In genomic region chr15:55407631-55407948, GRCh38 we compare ENCODE assay signal across 8 cellular contexts. TPM values are rescaled to one million over a fixed set of nuclear protein-coding genes. Genes with fewer than 3 reads are reported as not detected.
DNase-seq lines count a peak whose midpoint lies in the region; ATAC-seq and TF ChIP-seq lines count a peak whose summit lies in the region.

No MANE protein-coding gene starts in this region.

- peaks cover 5% of the 10 kb centered on the region for H3K36me3 Mint-ChIP-seq in activated T-cell treated with anti-CD3 and anti-CD28 coated beads, Interleukin-2, amount 50 U/mL, for 24 hours (ENCODE audit: low read depth)
- no peaks in the 10 kb centered on the region for H3K36me3 Mint-ChIP-seq in activated naive CD8-positive, alpha-beta T cell treated with anti-CD3 and anti-CD28 coated beads, Interleukin-2, amount 10 ng/mL, durations not matched to agents 7 days and 5 days

- TF ChIP-seq CTCF in KMS-11 (conservative IDR thresholded peaks at IDR 0.05; ENCODE audit: low read depth, low read length) = no peak; the same call in 1 of the 2 replicates
- no peak for TF ChIP-seq CTCF in smooth muscle cell (IDR thresholded peaks at IDR 0.05; ENCODE audit: borderline replicate concordance, insufficient read depth, poor library complexity, severe bottlenecking)

- WGBS in iPS DF 6.9 (ENCODE audit: insufficient coverage, insufficient read length) = no CpG with 5 or more reads among the region's 11 CpGs
- WGBS in smooth muscle cell (ENCODE audit: low lambda C conversion rate) = 7% methylated on average over 11 of the region's 11 CpGs

- H3F3A ChIP-seq in smooth muscle cell (ENCODE audit: low read depth) = no peaks in the 10 kb centered on the region

- POLR2A ChIA-PET in activated naive CD8-positive, alpha-beta T cell treated with anti-CD3 and anti-CD28 coated beads, Interleukin-2, amount 10 ng/mL, durations not matched to agents 7 days and 5 days (lab: Charles Lee) = interaction anchor here (1.1 to 2.5 kb wide), 3 partner anchors 89 to 211 kb away, joined by 3 to 20 read pairs (median 10); partner anchors contain the start of genes PIGB, PIGBOS1 and RSL24D1

- no peaks in the 10 kb centered on the region for H3K9me3 Mint-ChIP-seq in activated T-cell treated with anti-CD3 and anti-CD28 coated beads, Interleukin-2, amount 50 U/mL, for 24 hours
- H3K9me3 Mint-ChIP-seq in activated naive CD8-positive, alpha-beta T cell treated with anti-CD3 and anti-CD28 coated beads, Interleukin-2, amount 10 ng/mL, durations not matched to agents 7 days and 5 days = no peaks in the 10 kb centered on the region

- ATAC-seq in activated naive CD8-positive, alpha-beta T cell treated with anti-CD3 and anti-CD28 coated beads, Interleukin-2, amount 10 ng/mL, durations not matched to agents 7 days and 5 days (ENCODE audit: low read depth) = no peak
- no peak for ATAC-seq in GM19023 (IDR thresholded peaks at IDR 0.05; ENCODE audit: unreplicated experiment)

- H4K20me1 ChIP-seq in KMS-11 (ENCODE audit: insufficient read depth) = no peaks in the 10 kb centered on the region
- H4K20me1 ChIP-seq in smooth muscle cell (ENCODE audit: low read depth) = no peaks in the 10 kb centered on the region

- H3K4me1 Mint-ChIP-seq in activated T-cell treated with anti-CD3 and anti-CD28 coated beads, Interleukin-2, amount 50 U/mL, for 24 hours (ENCODE audit: low read depth) = peaks cover 46% of the 10 kb centered on the region
- H3K4me1 Mint-ChIP-seq in activated naive CD8-positive, alpha-beta T cell treated with anti-CD3 and anti-CD28 coated beads, Interleukin-2, amount 10 ng/mL, durations not matched to agents 7 days and 5 days = peaks cover 23% of the 10 kb centered on the region

- no peaks in the 10 kb centered on the region for H3K27me3 Mint-ChIP-seq in activated T-cell treated with anti-CD3 and anti-CD28 coated beads, Interleukin-2, amount 50 U/mL, for 24 hours
- peaks cover 3% of the 10 kb centered on the region for H3K27me3 Mint-ChIP-seq in activated naive CD8-positive, alpha-beta T cell treated with anti-CD3 and anti-CD28 coated beads, Interleukin-2, amount 10 ng/mL, durations not matched to agents 7 days and 5 days

- no peaks in the 10 kb centered on the region for H3K36me3 ChIP-seq in KMS-11 (ENCODE audit: insufficient read depth)
- no peaks in the 10 kb centered on the region for H3K36me3 ChIP-seq in iPS DF 6.9 (ENCODE audit: control insufficient read depth, insufficient read depth, low read length)
- H3K36me3 ChIP-seq in smooth muscle cell (ENCODE audit: low read depth) = no peaks in the 10 kb centered on the region

- H3K9me3 ChIP-seq in iPS DF 6.9 (ENCODE audit: control insufficient read depth, insufficient read depth, low read length) (no peaks in the 10 kb centered on the region), smooth muscle cell (replicated peaks; ENCODE audit: low read depth) (no peaks in the 10 kb centered on the region)

- H3K27ac Mint-ChIP-seq in activated T-cell treated with anti-CD3 and anti-CD28 coated beads, Interleukin-2, amount 50 U/mL, for 24 hours = peak overlapping the region; percentile 87
- H3K27ac Mint-ChIP-seq in activated naive CD8-positive, alpha-beta T cell treated with anti-CD3 and anti-CD28 coated beads, Interleukin-2, amount 10 ng/mL, durations not matched to agents 7 days and 5 days = peak overlapping the region; percentile 80

- H3K27ac ChIP-seq in KMS-11 (peak overlapping the region; percentile 93), iPS DF 6.9 (ENCODE audit: low read length) (no peak overlapping the region), smooth muscle cell (ENCODE audit: low read depth) (peak overlapping the region; percentile 77)

- H3K4me2 ChIP-seq in KMS-11 = peak overlapping the region; percentile 90
- H3K4me2 ChIP-seq in smooth muscle cell = peak overlapping the region; percentile 94

- H3K27me3 ChIP-seq in KMS-11 (ENCODE audit: insufficient read depth, low read depth) (no peaks in the 10 kb centered on the region), iPS DF 6.9 (ENCODE audit: control insufficient read depth, insufficient read depth, low read length) (no peaks in the 10 kb centered on the region), smooth muscle cell (ENCODE audit: low read depth) (no peaks in the 10 kb centered on the region)

- peak overlapping the region; percentile 84 for H2AFZ ChIP-seq in KMS-11 (ENCODE audit: low read depth)
- peak overlapping the region; percentile 95 for H2AFZ ChIP-seq in smooth muscle cell (ENCODE audit: low read depth)

- H3K4me1 ChIP-seq in KMS-11 (ENCODE audit: low read depth, poor library complexity, severe bottlenecking) = peaks cover 54% of the 10 kb centered on the region
- no peaks in the 10 kb centered on the region for H3K4me1 ChIP-seq in iPS DF 6.9 (ENCODE audit: control insufficient read depth, insufficient read depth, low read length)
- H3K4me1 ChIP-seq in smooth muscle cell (ENCODE audit: low read depth) = peaks cover 4% of the 10 kb centered on the region

- H3K4me3 ChIP-seq in KMS-11 (IDR thresholded peaks at IDR 0.05; ENCODE audit: insufficient read depth, low read depth, low read length) (no peak overlapping the region), iPS DF 6.9 (ENCODE audit: low read length) (peak overlapping the region; percentile 68; the same call in 1 of the 2 replicates), smooth muscle cell (peak overlapping the region; percentile 88)

- no peak for DNase-seq in activated T-cell treated with anti-CD3 and anti-CD28 coated beads, Interleukin-2, amount 50 U/mL, for 24 hours
- DNase-seq in activated T-cell treated with anti-CD3 and anti-CD28 coated beads, Interleukin-2, amount 50 U/mL, for 1 hour = no peak
- no peak for DNase-seq in activated naive CD8-positive, alpha-beta T cell treated with anti-CD3 and anti-CD28 coated beads, Interleukin-2, amount 10 ng/mL, durations not matched to agents 7 days and 5 days
- no peak for DNase-seq in iPS DF 6.9 (ENCODE audit: low read depth, low spot score)
- DNase-seq in smooth muscle cell (lab: John Stamatoyannopoulos, UW; ENCODE audit: unreplicated experiment) = no peak
- DNase-seq in 8988T = no peak

- H3K9ac ChIP-seq in KMS-11 = peak overlapping the region; percentile 86
- H3K9ac ChIP-seq in smooth muscle cell (ENCODE audit: low read depth) = peak overlapping the region; percentile 82

- H3K4me3 Mint-ChIP-seq in activated T-cell treated with anti-CD3 and anti-CD28 coated beads, Interleukin-2, amount 50 U/mL, for 24 hours = peak overlapping the region; percentile 87
- peak overlapping the region; percentile 85 for H3K4me3 Mint-ChIP-seq in activated naive CD8-positive, alpha-beta T cell treated with anti-CD3 and anti-CD28 coated beads, Interleukin-2, amount 10 ng/mL, durations not matched to agents 7 days and 5 days

- H3K79me2 ChIP-seq in KMS-11 (ENCODE audit: insufficient read depth, low read depth) = peaks cover 50% of the 10 kb centered on the region
- H3K79me2 ChIP-seq in smooth muscle cell (ENCODE audit: low read depth) = no peaks in the 10 kb centered on the region

RNA-seq across cellular contexts. Expression of gene CCPG1, which starts 0.6 kb away (rescaled TPM):
- total RNA-seq in activated naive CD8-positive, alpha-beta T cell treated with anti-CD3 and anti-CD28 coated beads, Interleukin-2, amount 10 ng/mL, durations not matched to agents 7 days and 5 days = 10 to 100 TPM; 16.0 to 18.8 TPM
- 36.8 and 39.1 TPM in 2 replicates for total RNA-seq in smooth muscle cell
- 24.9 and 27.9 TPM in 2 replicates for polyA plus RNA-seq in smooth muscle cell

RNA-seq across cellular contexts. Expression of gene PIERCE2, which starts 0.7 kb away (rescaled TPM):
- not detected for total RNA-seq in activated naive CD8-positive, alpha-beta T cell treated with anti-CD3 and anti-CD28 coated beads, Interleukin-2, amount 10 ng/mL, durations not matched to agents 7 days and 5 days
- 2.7 and 11.4 TPM in 2 replicates for total RNA-seq in smooth muscle cell
- polyA plus RNA-seq in smooth muscle cell = 2.6 TPM in 1 of 2 replicates, not detected in the other
